ENCODE assay signal across 16 cellular contexts in genomic region chr6:55794136-55794812, GRCh38.
DNase-seq lines count a peak whose midpoint lies in the region; ATAC-seq and TF ChIP-seq lines count a peak whose summit lies in the region.
"Had no signal": no experiment of that assay in that cellular context is flagged by ENCODE, and none has a peak within 500 bp of the region (broad histone marks: within the 10 kb centered on the region; RNA-seq: fewer than 3 reads in every experiment).

No MANE protein-coding gene starts in this region.

- no TSS peak for BruUV-seq in A673 (replicated peaks; lab: Mats Ljungman, UMichigan)

- no peak for ATAC-seq in effector memory CD8-positive, alpha-beta T cell (replicated peaks)
- ATAC-seq: K562; stimulated activated naive B cell treated with anti-CD40 and anti-IgM and Interleukin-4, amounts not matched to agents 10 μg/mL and 1 μg/mL and 100 μg/mL, for 72 hours had no signal

- no peaks in the 10 kb centered on the region for H3K36me3 ChIP-seq in A673 (ENCODE audit: insufficient read depth, low read length, poor library complexity, severe bottlenecking)

- peaks cover 3% of the 10 kb centered on the region for H3K36me3 Mint-ChIP-seq in effector memory CD8-positive, alpha-beta T cell (ENCODE audit: insufficient read depth)
- H3K36me3 Mint-ChIP-seq: stimulated activated naive B cell treated with anti-CD40 and anti-IgM and Interleukin-4, amounts not matched to agents 10 μg/mL and 1 μg/mL and 100 μg/mL, for 72 hours had no signal

- H3K27me3 Mint-ChIP-seq in effector memory CD8-positive, alpha-beta T cell: no peaks in the 10 kb centered on the region
- H3K27me3 Mint-ChIP-seq: activated CD4-positive, alpha-beta T cell treated with anti-CD3 and anti-CD28 coated beads, Interleukin-2, amount 10 ng/mL, durations not matched to agents 7 days and 5 days; stimulated activated naive B cell treated with anti-CD40 and anti-IgM and Interleukin-4, amounts not matched to agents 10 μg/mL and 1 μg/mL and 100 μg/mL, for 72 hours had no signal

- H3K9me3 Mint-ChIP-seq in effector memory CD8-positive, alpha-beta T cell: peaks cover 5 to 26% of the 10 kb centered on the region in 2 donors
- H3K9me3 Mint-ChIP-seq: activated CD4-positive, alpha-beta T cell treated with anti-CD3 and anti-CD28 coated beads, Interleukin-2, amount 10 ng/mL, durations not matched to agents 7 days and 5 days had no signal

- no peak for TF ChIP-seq CTCF in AG09319 (IDR thresholded peaks at IDR 0.05; ENCODE audit: low read depth, low read length)
- TF ChIP-seq CTCF in HFF-Myc (IDR thresholded peaks at IDR 0.05; ENCODE audit: low read depth, low read length, missing control alignments): no peak
- no peak for TF ChIP-seq CTCF in astrocyte of the spinal cord (IDR thresholded peaks at IDR 0.05; ENCODE audit: low read depth, low read length)
- no peak for TF ChIP-seq CTCF in A673 (conservative IDR thresholded peaks at IDR 0.05; ENCODE audit: low read depth, low read length)

- H3K9me3 ChIP-seq in A673 (ENCODE audit: low read depth, low read length, poor library complexity, severe bottlenecking): no peaks in the 10 kb centered on the region

- no peaks in the 10 kb centered on the region for H3K4me1 ChIP-seq in A673 (ENCODE audit: insufficient read depth, low read length, poor library complexity, severe bottlenecking)

- no peaks in the 10 kb centered on the region for H3K27me3 ChIP-seq in A673 (replicated peaks; ENCODE audit: insufficient read depth, low read depth, low read length, poor library complexity)

- H3K27ac ChIP-seq in A673 (ENCODE audit: low read depth, low read length, poor library complexity, severe bottlenecking): no peak overlapping the region
- H3K27ac ChIP-seq: C4-2B had no signal

- POLR2A ChIA-PET in A673 (lab: Charles Lee; ENCODE audit: low non-redundant PET): no interaction called here

- H3K27ac Mint-ChIP-seq in effector memory CD8-positive, alpha-beta T cell: no peak overlapping the region
- H3K27ac Mint-ChIP-seq: activated CD4-positive, alpha-beta T cell treated with anti-CD3 and anti-CD28 coated beads, Interleukin-2, amount 10 ng/mL, durations not matched to agents 7 days and 5 days; stimulated activated naive B cell treated with anti-CD40 and anti-IgM and Interleukin-4, amounts not matched to agents 10 μg/mL and 1 μg/mL and 100 μg/mL, for 72 hours had no signal

- no peak overlapping the region for H3K4me3 Mint-ChIP-seq in effector memory CD8-positive, alpha-beta T cell
- H3K4me3 Mint-ChIP-seq: activated CD4-positive, alpha-beta T cell treated with anti-CD3 and anti-CD28 coated beads, Interleukin-2, amount 10 ng/mL, durations not matched to agents 7 days and 5 days; stimulated activated naive B cell treated with anti-CD40 and anti-IgM and Interleukin-4, amounts not matched to agents 10 μg/mL and 1 μg/mL and 100 μg/mL, for 72 hours had no signal

- in situ Hi-C loops in astrocyte of the spinal cord (cut with HindIII; ENCODE audit: low sequenced_read_pairs): no loop called here

- H3K4me1 Mint-ChIP-seq in effector memory CD8-positive, alpha-beta T cell (ENCODE audit: low read depth in 2 of 2): no peaks in the 10 kb centered on the region
- H3K4me1 Mint-ChIP-seq: activated CD4-positive, alpha-beta T cell treated with anti-CD3 and anti-CD28 coated beads, Interleukin-2, amount 10 ng/mL, durations not matched to agents 7 days and 5 days; stimulated activated naive B cell treated with anti-CD40 and anti-IgM and Interleukin-4, amounts not matched to agents 10 μg/mL and 1 μg/mL and 100 μg/mL, for 72 hours had no signal

- intact Hi-C loops in A673 (cut with micrococcal nuclease; ENCODE audit: unreplicated experiment): no loop called here

- DNase-seq in AG09319 (ENCODE audit: extremely low read depth, low read depth): peak; percentile 65
- DNase-seq in HFF-Myc (ENCODE audit: extremely low read depth, low read depth): peak; percentile 72
- DNase-seq in astrocyte of the spinal cord (ENCODE audit: low read depth, low spot score): peak; percentile 87
- DNase-seq in iris pigment epithelial cell (ENCODE audit: low read depth): peak; percentile 78
- DNase-seq in T1000 (lab: John Stamatoyannopoulos, UW): no peak
- no peak for DNase-seq in effector memory CD8-positive, alpha-beta T cell
- no peak for DNase-seq in A673 (ENCODE audit: low spot score)
- no peak for DNase-seq in NCI-H1436 treated with DMSO at 0.1 percent for 48 hours (lab: John Stamatoyannopoulos, UW)
- DNase-seq: activated CD4-positive, alpha-beta T cell treated with anti-CD3 and anti-CD28 coated beads, Interleukin-2, amount 10 ng/mL, durations not matched to agents 7 days and 5 days; cerebellar nuclear complex; kidney; NCI-H187 treated with DMSO at 0.1 percent for 48 hours; stimulated activated CD4-positive, alpha-beta T cell treated with anti-CD3 and anti-CD28 coated beads, Interleukin-4, amount 100 ng/mL, for 1 hour; stimulated activated naive B cell treated with anti-CD40 and anti-IgM and Interleukin-4, amounts not matched to agents 10 μg/mL and 1 μg/mL and 100 μg/mL, for 72 hours had no signal

- no peak overlapping the region for H3K4me3 ChIP-seq in HFF-Myc (replicated peaks; ENCODE audit: low read depth, low read length)
- H3K4me3 ChIP-seq in astrocyte of the spinal cord (ENCODE audit: low read depth, low read length): no peak overlapping the region
- H3K4me3 ChIP-seq in A673 (ENCODE audit: low read depth, low read length, poor library complexity, severe bottlenecking): no peak overlapping the region
- H3K4me3 ChIP-seq: K562 had no signal

- CTCF ChIA-PET in A673 (lab: Charles Lee): no interaction called here

Comparison
In these comparisons a context has a peak if more than half of its experiments do, and no peak if none do; other contexts are left out.
1. DNase-seq: peak in AG09319 (single experiment), HFF-Myc (single experiment), astrocyte of the spinal cord (single experiment) and iris pigment epithelial cell (single experiment); none in T1000 (single experiment), effector memory CD8-positive, alpha-beta T cell (0 of 3), A673 (single experiment) and NCI-H1436 treated with DMSO at 0.1 percent for 48 hours (single experiment).